9 cellular contexts compared by ENCODE assay signal in the genomic region with DNA sequence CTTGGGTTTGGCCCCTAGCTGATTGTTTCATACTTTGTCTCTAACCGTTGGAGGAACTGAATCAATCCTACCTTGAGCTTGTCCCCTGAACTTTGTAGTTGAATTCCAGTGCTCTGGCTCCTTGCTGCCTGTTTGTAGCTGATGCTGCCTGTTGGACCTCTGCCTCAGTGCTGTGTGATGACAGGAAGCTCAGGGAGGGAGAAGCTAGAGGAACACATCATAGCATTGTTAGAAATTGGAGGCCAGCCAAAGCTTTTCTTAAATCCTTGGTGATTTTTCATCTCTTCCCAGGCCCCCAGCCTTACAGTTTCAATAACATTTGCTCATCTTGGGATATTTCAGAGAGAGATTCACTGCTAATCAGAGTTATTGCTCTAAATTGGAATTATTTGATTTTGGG. TPM values are rescaled to one million over a fixed set of nuclear protein-coding genes. Genes with fewer than 3 reads are reported as not detected.
A peak's percentile ranks its signal among the peaks of the same experiment; 100 is the strongest.
DNase-seq lines count a peak whose midpoint lies in the region; ATAC-seq and TF ChIP-seq lines count a peak whose summit lies in the region.
"Had no signal": no experiment of that assay in that cellular context is flagged by ENCODE, and none has a peak within 500 bp of the region (broad histone marks: within the 10 kb centered on the region; RNA-seq: fewer than 3 reads in every experiment).

No MANE protein-coding gene starts in this region.

- H3K36me3 ChIP-seq in mesenchymal stem cell (ENCODE audit: control insufficient read depth in 1 of 2, insufficient read depth in 2 of 2, low read depth in 1 of 2, low read length in 2 of 2) (peaks cover 17 to 21% of the 10 kb centered on the region in 2 experiments), psoas muscle (ENCODE audit: insufficient read depth in 1 of 2, low read depth in 1 of 2) (peaks cover 0 to 12% of the 10 kb centered on the region in 2 donors)

- H3K27me3 ChIP-seq in mesenchymal stem cell (ENCODE audit: control insufficient read depth in 1 of 2, insufficient read depth in 1 of 2, low read length in 2 of 2) (no peaks in the 10 kb centered on the region), psoas muscle (ENCODE audit: insufficient read depth in 3 of 3, low read length in 2 of 3) (no peaks in the 10 kb centered on the region)
- H3K27me3 ChIP-seq: neutrophil had no signal

- no peak overlapping the region for H3K14ac ChIP-seq in mesenchymal stem cell (ENCODE audit: low read length in 2 of 2)

- H3K4me1 ChIP-seq in mesenchymal stem cell (ENCODE audit: control insufficient read depth, insufficient read depth, low read depth, low read length) (peaks cover 13% of the 10 kb centered on the region), psoas muscle (peaks cover 3% of the 10 kb centered on the region)

- H2BK12ac ChIP-seq in mesenchymal stem cell (ENCODE audit: low read length in 2 of 2): no peak overlapping the region

- H4K8ac ChIP-seq in mesenchymal stem cell (ENCODE audit: low read length): no peak overlapping the region

- peak; percentile 66 for DNase-seq in AG08396 (ENCODE audit: low spot score)
- DNase-seq in NCI-H226: peak; percentile 49
- peak; percentile 20 to 87 for DNase-seq in dermis microvascular lymphatic vessel endothelial cell (ENCODE audit: low read depth in 2 of 2)
- peak; percentile 38 for DNase-seq in mesenchymal stem cell
- no peak for DNase-seq in retina
- no peak for DNase-seq in stimulated activated CD4-positive, alpha-beta T cell treated with anti-CD3 and anti-CD28 coated beads, Interleukin-2, amount 100 ng/mL, for 24 hours
- DNase-seq in GM19238 (ENCODE audit: insufficient read length, low spot score): no peak
- DNase-seq in psoas muscle: no peak

- no peak overlapping the region for H2BK15ac ChIP-seq in mesenchymal stem cell (ENCODE audit: low read depth, poor library complexity, severe bottlenecking)

- H2BK5ac ChIP-seq in mesenchymal stem cell (ENCODE audit: low read depth, low read length, poor library complexity, severe bottlenecking): no peak overlapping the region

- H3K27ac ChIP-seq in mesenchymal stem cell (ENCODE audit: low read length, poor library complexity, severe bottlenecking) (no peak overlapping the region), psoas muscle (no peak overlapping the region)
- H3K27ac ChIP-seq: neutrophil had no signal

- no peak overlapping the region for H3K23ac ChIP-seq in mesenchymal stem cell (ENCODE audit: low read length in 2 of 2)

- no peak overlapping the region for H2AK5ac ChIP-seq in mesenchymal stem cell (ENCODE audit: low read length, severe bottlenecking)

- intact Hi-C loops in psoas muscle (cut with DNase I): no loop called here

- no peak overlapping the region for H3K4me2 ChIP-seq in mesenchymal stem cell (ENCODE audit: low read length, poor library complexity, severe bottlenecking)

- ATAC-seq in psoas muscle: no peak

- WGBS in mesenchymal stem cell: 56% methylated on average over 1 of the region's 1 CpG
- WGBS in psoas muscle, 3 donors: 24 to 56% (median 47%) methylated on average over 1 of the region's 1 CpG

- no peak overlapping the region for H3K18ac ChIP-seq in mesenchymal stem cell (ENCODE audit: low read depth in 1 of 2, low read length in 2 of 2)

- H2AFZ ChIP-seq in mesenchymal stem cell (ENCODE audit: low read depth, low read length): no peak overlapping the region

- H3K9me3 ChIP-seq in mesenchymal stem cell (ENCODE audit: control insufficient read depth, low read length): no peaks in the 10 kb centered on the region
- no peaks in the 10 kb centered on the region for H3K9me3 ChIP-seq in psoas muscle
- H3K9me3 ChIP-seq: neutrophil had no signal

- TF ChIP-seq CTCF in psoas muscle (IDR thresholded peaks at IDR 0.05): no peak

- H2BK120ac ChIP-seq in mesenchymal stem cell (ENCODE audit: low read depth, low read length): no peak overlapping the region

- H3K4me3 ChIP-seq in mesenchymal stem cell (ENCODE audit: insufficient read depth in 1 of 2, low read depth in 1 of 2, low read length in 2 of 2) (no peak overlapping the region), psoas muscle (no peak overlapping the region)

- H3K79me1 ChIP-seq in mesenchymal stem cell (replicated peaks; ENCODE audit: low read length, poor library complexity, severe bottlenecking): peaks cover 13% of the 10 kb centered on the region

- H3K4ac ChIP-seq in mesenchymal stem cell (ENCODE audit: low read depth in 1 of 2, low read length in 2 of 2): no peak overlapping the region

- no peak overlapping the region for H3K9ac ChIP-seq in mesenchymal stem cell (ENCODE audit: low read length)

- no peak overlapping the region for H4K91ac ChIP-seq in mesenchymal stem cell (ENCODE audit: low read length)

RNA-seq across cellular contexts. Expression of gene MACF1, which starts 34.0 kb away (rescaled TPM):
- 316 and 401 TPM in 2 replicates for total RNA-seq in dermis microvascular lymphatic vessel endothelial cell
- 94.0 TPM for polyA plus RNA-seq in mesenchymal stem cell (2013, experiment 1 of 2)
- polyA plus RNA-seq in mesenchymal stem cell (2013, experiment 2 of 2): 86.1 TPM
- total RNA-seq in psoas muscle: 100 to 1,000 TPM in 2 of 4 donors, 10 to 100 TPM in 2; 71.4 to 162 (median 124) TPM
- polyA plus RNA-seq in psoas muscle: 10 to 100 TPM; 38.9 to 67.1 (median 53.8) TPM

Comparison
In these comparisons a context has a peak if more than half of its experiments do, and no peak if none do; other contexts are left out.
1. DNase-seq: peak in AG08396 (single experiment), NCI-H226 (single experiment), dermis microvascular lymphatic vessel endothelial cell (2 of 2) and mesenchymal stem cell (single experiment); none in retina (single experiment), stimulated activated CD4-positive, alpha-beta T cell treated with anti-CD3 and anti-CD28 coated beads, Interleukin-2, amount 100 ng/mL, for 24 hours (0 of 2), GM19238 (single experiment) and psoas muscle (0 of 2).